In genomic region chr19:47718427-47719046, GRCh38 we compare ENCODE assay signal across 7 cellular contexts. TPM values are rescaled to one million over a fixed set of nuclear protein-coding genes. Genes with fewer than 3 reads are reported as not detected.
DNase-seq lines count a peak whose midpoint lies in the region; TF ChIP-seq lines count a peak whose summit lies in the region.
"Not testable (repeated sequence)": the region's sequence is repeated elsewhere in the genome, so short reads cannot be mapped to it uniquely, and the experiment has no call there.

No MANE protein-coding gene starts in this region.

- H3K9me3 ChIP-seq in adrenal gland (replicated peaks in 1 of 3); colonic mucosa; liver (ENCODE audit: control insufficient read depth in 4 of 4, low read length in 3 of 4); stomach smooth muscle (ENCODE audit: control insufficient read depth in 2 of 2, low read length in 2 of 2): not testable (repeated sequence)

- H3K9me3 Mint-ChIP-seq in osteocyte (ENCODE audit: unreplicated experiment), result not testable (repeated sequence)

- intact Hi-C loops in adrenal gland (cut with DNase I); colonic mucosa (cut with DNase I): not testable (repeated sequence)

- H3K9ac ChIP-seq in colonic mucosa (ENCODE audit: low read depth in 2 of 2, low read length in 2 of 2), result peak overlapping the region; percentile 3 to 26
- not testable (repeated sequence) for H3K9ac ChIP-seq in liver (ENCODE audit: low read depth in 1 of 2, low read length in 2 of 2)
- H3K9ac ChIP-seq in stomach smooth muscle (ENCODE audit: low read length in 2 of 2), result peak overlapping the region; percentile 68 to 71

- not testable (repeated sequence) for H3K27me3 Mint-ChIP-seq in osteocyte (ENCODE audit: unreplicated experiment)

- H3K4me1 ChIP-seq in adrenal gland (replicated peaks in 1 of 2) (peaks cover 39 to 41% of the 10 kb centered on the region in 2 donors), stomach smooth muscle (ENCODE audit: control insufficient read depth, insufficient read depth, low read length) (peaks cover 78% of the 10 kb centered on the region)
- not testable (repeated sequence) for H3K4me1 ChIP-seq in colonic mucosa; liver (ENCODE audit: control insufficient read depth in 4 of 4, insufficient read depth in 4 of 4, low read length in 3 of 4)

- peaks cover 32% of the 10 kb centered on the region for H3K36me3 Mint-ChIP-seq in osteocyte (ENCODE audit: unreplicated experiment)

- peak overlapping the region; percentile 40 to 95 (median 89) for H3K27ac ChIP-seq in adrenal gland
- H3K27ac ChIP-seq in colonic mucosa, result peak overlapping the region; percentile 62
- H3K27ac ChIP-seq in liver (ENCODE audit: low read depth in 1 of 2, low read length in 2 of 2), result peak overlapping the region; percentile 65 to 66
- H3K27ac ChIP-seq in stomach smooth muscle (ENCODE audit: low read length), result peak overlapping the region; percentile 93

- H3K4me3 Mint-ChIP-seq in osteocyte (ENCODE audit: unreplicated experiment), result peak overlapping the region; percentile 67

- 51 to 75% (median 56%) methylated on average over 6 to 10 of the region's 10 CpGs for WGBS in adrenal gland, 4 donors
- WGBS in liver, result 78% methylated on average over 10 of the region's 10 CpGs

- H3K4me3 ChIP-seq in HFF-Myc (replicated peaks; ENCODE audit: low read depth, low read length) (peak overlapping the region; percentile 23), foreskin fibroblast (ENCODE audit: low read depth in 1 of 2, low read length in 2 of 2) (peak overlapping the region; percentile 26 to 39), stomach smooth muscle (ENCODE audit: low read length in 2 of 2) (peak overlapping the region; percentile 46 to 63)
- H3K4me3 ChIP-seq in adrenal gland; colonic mucosa; liver (ENCODE audit: low read depth in 1 of 3, low read length in 3 of 3): not testable (repeated sequence)

- H3K36me3 ChIP-seq in adrenal gland (replicated peaks in 1 of 2) (peaks cover 0 to 11% of the 10 kb centered on the region in 2 donors), stomach smooth muscle (ENCODE audit: control insufficient read depth in 2 of 2, insufficient read depth in 2 of 2, low read length in 2 of 2) (peaks cover 7 to 17% of the 10 kb centered on the region in 2 donors)
- not testable (repeated sequence) for H3K36me3 ChIP-seq in colonic mucosa; liver (ENCODE audit: control insufficient read depth in 4 of 4, insufficient read depth in 3 of 4, low read depth in 1 of 4, low read length in 3 of 4)

- not testable (repeated sequence) for TF ChIP-seq POLR2A in adrenal gland (IDR thresholded peaks at IDR 0.05)

- peaks cover 84% of the 10 kb centered on the region for H3K4me1 Mint-ChIP-seq in osteocyte (ENCODE audit: unreplicated experiment)

- TF ChIP-seq CTCF in HFF-Myc (IDR thresholded peaks at IDR 0.05; ENCODE audit: low read depth, low read length, missing control alignments); adrenal gland (IDR thresholded peaks at IDR 0.05); colonic mucosa (IDR thresholded peaks at IDR 0.05); foreskin fibroblast (IDR thresholded peaks at IDR 0.05; ENCODE audit: low read depth, low read length); liver (IDR thresholded peaks at IDR 0.05; ENCODE audit: low read depth, low read length, missing input control); osteocyte (IDR thresholded peaks at IDR 0.05): not testable (repeated sequence)

- not testable (repeated sequence) for TF ChIP-seq RAD21 in liver (IDR thresholded peaks at IDR 0.05)

- peak overlapping the region; percentile 94 for H3K27ac Mint-ChIP-seq in osteocyte (ENCODE audit: unreplicated experiment)

- not testable (repeated sequence) for DNase-seq in HFF-Myc (ENCODE audit: extremely low read depth, low read depth); adrenal gland; colonic mucosa; foreskin fibroblast; osteocyte (ENCODE audit: extremely low spot score, unreplicated experiment)

- H3K27me3 ChIP-seq in adrenal gland; colonic mucosa; liver (ENCODE audit: control insufficient read depth in 4 of 4, insufficient read depth in 4 of 4, low read length in 3 of 4); stomach smooth muscle (ENCODE audit: control insufficient read depth in 1 of 2, insufficient read depth in 2 of 2, low read length in 2 of 2): not testable (repeated sequence)

RNA-seq across cellular contexts. Expression of gene EHD2, which starts 5.3 kb away (rescaled TPM):
- total RNA-seq in adrenal gland (100 to 1,000 TPM in 6 of 8 donors, 10 to 100 TPM in 2; 60.6 to 170 (median 123) TPM), colonic mucosa (10 to 100 TPM; 10.9 to 33.7 TPM), liver (1 to 10 TPM; 3.2 to 6.2 TPM), osteocyte (440 and 443 TPM in 2 replicates)
- polyA plus RNA-seq in adrenal gland (100 to 1,000 TPM in 1 of 3 donors, 10 to 100 TPM in 2; 34.1 to 101 (median 73.4) TPM), liver (1 to 10 TPM; 5.5 to 7.9 TPM)

RNA-seq across cellular contexts. Expression of gene NOP53, which starts 26.8 kb away (rescaled TPM):
- total RNA-seq in adrenal gland (100 to 1,000 TPM; 170 to 420 (median 325) TPM), colonic mucosa (100 to 1,000 TPM; 145 to 257 TPM), liver (10 to 100 TPM; 38.3 to 38.9 TPM), osteocyte (231 and 232 TPM in 2 replicates)
- polyA plus RNA-seq in adrenal gland (100 to 1,000 TPM; 119 to 375 (median 359) TPM), liver (10 to 100 TPM; 25.8 to 85.5 TPM)

RNA-seq across cellular contexts. Expression of gene SELENOW, which starts 60.0 kb away (rescaled TPM):
- total RNA-seq in adrenal gland (100 to 1,000 TPM; 102 to 479 (median 147) TPM), colonic mucosa (100 to 1,000 TPM; 280 to 519 TPM), liver (10 to 100 TPM; 28.2 to 50.0 TPM), osteocyte (193 and 204 TPM in 2 replicates)
- polyA plus RNA-seq in adrenal gland (100 to 1,000 TPM; 106 to 325 (median 260) TPM), liver (100 to 1,000 TPM in 1 of 2 donors, 10 to 100 TPM in 1; 84.8 to 102 TPM)
